9 cellular contexts compared by ENCODE assay signal in the genomic region with DNA sequence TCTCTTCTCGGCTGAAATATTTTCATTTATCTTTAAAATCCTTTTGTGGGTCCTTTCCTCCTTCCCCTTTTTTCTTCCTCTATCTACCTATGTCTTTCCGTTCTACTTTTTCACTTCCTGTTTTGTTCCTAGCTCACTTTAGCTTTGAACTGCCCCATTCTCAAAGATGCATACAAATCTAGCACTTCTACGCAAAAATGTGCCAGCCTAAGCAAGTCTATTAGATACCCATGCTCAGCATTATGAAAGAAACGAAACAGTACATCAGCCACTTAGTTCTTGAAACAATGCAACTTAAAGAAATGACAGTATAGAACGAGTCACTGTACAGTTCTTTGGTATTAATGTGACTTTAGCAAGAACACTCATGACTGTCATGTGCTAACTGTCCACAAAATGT. TPM values are rescaled to one million over a fixed set of nuclear protein-coding genes. Genes with fewer than 3 reads are reported as not detected.
A peak's percentile ranks its signal among the peaks of the same experiment; 100 is the strongest.
DNase-seq lines count a peak whose midpoint lies in the region; ATAC-seq and TF ChIP-seq lines count a peak whose summit lies in the region.
"Had no signal": no experiment of that assay in that cellular context is flagged by ENCODE, and none has a peak within 500 bp of the region (broad histone marks: within the 10 kb centered on the region; RNA-seq: fewer than 3 reads in every experiment).

No MANE protein-coding gene starts in this region.

- DNase-seq in hypothalamus (lab: John Stamatoyannopoulos, UW), result no peak
- no peak for DNase-seq in retina
- DNase-seq in HuH-7 (ENCODE audit: low spot score), result no peak
- DNase-seq in T-cell, result no peak
- DNase-seq: stimulated activated CD4-positive, alpha-beta T cell treated with anti-CD3 and anti-CD28 coated beads, Interleukin-15, amount 100 ng/mL, for 24 hours had no signal

- H3K27ac ChIP-seq in DOHH2 (ENCODE audit: low read depth, low read length), result peak overlapping the region; percentile 74
- H3K27ac ChIP-seq in SU-DHL-6 (ENCODE audit: low read depth, low read length), result peak overlapping the region; percentile 74

- H3K4me1 Mint-ChIP-seq in T-cell, result peaks cover 5 to 7% (median 7%) of the 10 kb centered on the region in 3 donors

- H3K4me3 Mint-ChIP-seq in T-cell, result no peak overlapping the region

- no peaks in the 10 kb centered on the region for H4K20me1 ChIP-seq in DOHH2 (ENCODE audit: control insufficient read depth, insufficient read depth, low read depth, low read length)
- no peaks in the 10 kb centered on the region for H4K20me1 ChIP-seq in SU-DHL-6 (ENCODE audit: low read depth, low read length)

- ATAC-seq in GM19463 (IDR thresholded peaks at IDR 0.05; ENCODE audit: unreplicated experiment), result peak; percentile 56
- ATAC-seq in HG03135 (IDR thresholded peaks at IDR 0.05; ENCODE audit: unreplicated experiment), result peak; percentile 59
- no peak for ATAC-seq in T-cell (replicated peaks in 1 of 4)

- TF ChIP-seq CTCF in DOHH2 (IDR thresholded peaks at IDR 0.05; ENCODE audit: low read depth, low read length, poor library complexity, severe bottlenecking) (no peak), SU-DHL-6 (IDR thresholded peaks at IDR 0.05; ENCODE audit: insufficient read depth, low read length, poor library complexity, severe bottlenecking) (no peak)

- peaks cover 0 to 4% of the 10 kb centered on the region in 2 donors for H3K27me3 Mint-ChIP-seq in T-cell

- H3K79me2 ChIP-seq in DOHH2 (ENCODE audit: control insufficient read depth, low read length) (no peaks in the 10 kb centered on the region), SU-DHL-6 (ENCODE audit: insufficient read depth, low read length) (no peaks in the 10 kb centered on the region)

- H3K9me3 ChIP-seq in DOHH2 (ENCODE audit: control insufficient read depth, insufficient read depth, low read length) (no peaks in the 10 kb centered on the region), SU-DHL-6 (ENCODE audit: insufficient read depth, low read length) (no peaks in the 10 kb centered on the region)

- no peaks in the 10 kb centered on the region for H3K36me3 ChIP-seq in DOHH2 (ENCODE audit: control insufficient read depth, low read length)
- H3K36me3 ChIP-seq in SU-DHL-6 (ENCODE audit: low read length), result no peaks in the 10 kb centered on the region

- H3K4me1 ChIP-seq in DOHH2 (ENCODE audit: control insufficient read depth, low read length), result peaks cover 30% of the 10 kb centered on the region

- no peaks in the 10 kb centered on the region for H3K36me3 Mint-ChIP-seq in T-cell

- peak overlapping the region; percentile 52 for H2AFZ ChIP-seq in SU-DHL-6 (ENCODE audit: low read depth, low read length, severe bottlenecking)

- CTCF ChIA-PET in T-cell (lab: Charles Lee), result no interaction called here

- POLR2A ChIA-PET in T-cell (lab: Charles Lee), result no interaction called here

- H3K4me2 ChIP-seq in DOHH2 (ENCODE audit: low read length) (peak overlapping the region; percentile 58), SU-DHL-6 (ENCODE audit: low read depth, low read length, poor library complexity, severe bottlenecking) (peak overlapping the region; percentile 52)

- peak overlapping the region; percentile 32 for H3K4me3 ChIP-seq in DOHH2 (ENCODE audit: low read length)
- peak overlapping the region; percentile 17 for H3K4me3 ChIP-seq in SU-DHL-6 (ENCODE audit: insufficient read depth, low read length, poor library complexity, severe bottlenecking)

- no peaks in the 10 kb centered on the region for H3K9me3 Mint-ChIP-seq in T-cell

- peaks cover 5% of the 10 kb centered on the region; the same call in 1 of the 2 replicates for H3F3A ChIP-seq in DOHH2 (ENCODE audit: control insufficient read depth, insufficient read depth)
- H3F3A ChIP-seq in SU-DHL-6 (ENCODE audit: insufficient read depth), result peaks cover 11% of the 10 kb centered on the region

- H3K27me3 ChIP-seq in DOHH2 (ENCODE audit: control insufficient read depth, low read length) (no peaks in the 10 kb centered on the region), SU-DHL-6 (ENCODE audit: low read length) (no peaks in the 10 kb centered on the region)

- H3K9ac ChIP-seq in SU-DHL-6 (ENCODE audit: low read length), result no peak overlapping the region

- no peak overlapping the region for H3K27ac Mint-ChIP-seq in T-cell

- H3K9me2 ChIP-seq in DOHH2 (replicated peaks; ENCODE audit: control insufficient read depth, low read length) (no peaks in the 10 kb centered on the region), SU-DHL-6 (replicated peaks; ENCODE audit: insufficient read depth, low read length) (no peaks in the 10 kb centered on the region)

RNA-seq across cellular contexts. Expression of gene MARCKS, which starts 47.3 kb away (rescaled TPM):
- total RNA-seq in T-cell, result 1 to 10 TPM in 3 of 5 donors, under 1 TPM in 2; 0.33 to 2.6 (median 1.2) TPM

Comparison
In these comparisons a context has a peak if more than half of its experiments do, and no peak if none do; other contexts are left out.
1. ATAC-seq: peak in GM19463 (single experiment) and HG03135 (single experiment); none in T-cell (0 of 4).